Comparison of ENCODE assay signal across 1 cellular context in genomic region chr14:100673807-100674154, GRCh38.
TF ChIP-seq lines count a peak whose summit lies in the region.

No MANE protein-coding gene starts in this region.

TF ChIP-seq in K562, 482 proteins besides CTCF, POLR2A, EP300 and RAD21:
- TF ChIP-seq ARID3A (IDR thresholded peaks at IDR 0.05; ENCODE audit: borderline replicate concordance, low read depth, low read length) (no peak), SUPT5H (IDR thresholded peaks at IDR 0.05) (no peak), KAT7 (CRISPR knock-in tag; IDR thresholded peaks at IDR 0.05; ENCODE audit: borderline replicate concordance) (no peak), JUNB (CRISPR knock-in tag; conservative IDR thresholded peaks at IDR 0.05) (no peak), ZC3H11A (IDR thresholded peaks at IDR 0.05; ENCODE audit: low read depth, low read length) (no peak), PHB2 (IDR thresholded peaks at IDR 0.05; ENCODE audit: low read depth) (no peak), CHD2 (IDR thresholded peaks at IDR 0.05; ENCODE audit: low read depth, low read length) (no peak), L3MBTL2 (IDR thresholded peaks at IDR 0.05) (peak; percentile 26; the same call in 1 of the 2 replicates), HMG20B (CRISPR knock-in tag; IDR thresholded peaks at IDR 0.05) (no peak), ETS2 (tag; IDR thresholded peaks at IDR 0.05; ENCODE audit: borderline replicate concordance, poor library complexity, severe bottlenecking) (no peak), CLOCK (CRISPR knock-in tag; IDR thresholded peaks at IDR 0.05; ENCODE audit: borderline replicate concordance) (no peak), TCF3 (CRISPR knock-in tag; IDR thresholded peaks at IDR 0.05) (no peak), NFIC (IDR thresholded peaks at IDR 0.05) (peak; percentile 34; the same call in 1 of the 2 replicates), ZNF24 (IDR thresholded peaks at IDR 0.05) (0 out of 2 replicates have a peak, but pooled peaks have one; percentile 44), PCBP1 (IDR thresholded peaks at IDR 0.05; ENCODE audit: low read depth, low read length, poor library complexity, severe bottlenecking) (no peak), SRF (CRISPR knock-in tag; IDR thresholded peaks at IDR 0.05) (no peak), HDAC3 (IDR thresholded peaks at IDR 0.05; ENCODE audit: borderline replicate concordance, partially characterized antibody) (no peak), HDGF (IDR thresholded peaks at IDR 0.05) (no peak), ESRRA (IDR thresholded peaks at IDR 0.05; ENCODE audit: borderline replicate concordance, low read depth) (no peak), DACH1 (IDR thresholded peaks at IDR 0.05; ENCODE audit: partially characterized antibody) (no peak), HNRNPLL (IDR thresholded peaks at IDR 0.05; ENCODE audit: low read depth, low read length, poor library complexity, severe bottlenecking) (no peak), NR0B1 (IDR thresholded peaks at IDR 0.05; ENCODE audit: partially characterized antibody) (no peak), TCF7L2 (IDR thresholded peaks at IDR 0.05; ENCODE audit: low read depth, low read length) (no peak), E4F1 (CRISPR knock-in tag; IDR thresholded peaks at IDR 0.05; ENCODE audit: borderline replicate concordance) (no peak)
- TF ChIP-seq, protein P1, sequence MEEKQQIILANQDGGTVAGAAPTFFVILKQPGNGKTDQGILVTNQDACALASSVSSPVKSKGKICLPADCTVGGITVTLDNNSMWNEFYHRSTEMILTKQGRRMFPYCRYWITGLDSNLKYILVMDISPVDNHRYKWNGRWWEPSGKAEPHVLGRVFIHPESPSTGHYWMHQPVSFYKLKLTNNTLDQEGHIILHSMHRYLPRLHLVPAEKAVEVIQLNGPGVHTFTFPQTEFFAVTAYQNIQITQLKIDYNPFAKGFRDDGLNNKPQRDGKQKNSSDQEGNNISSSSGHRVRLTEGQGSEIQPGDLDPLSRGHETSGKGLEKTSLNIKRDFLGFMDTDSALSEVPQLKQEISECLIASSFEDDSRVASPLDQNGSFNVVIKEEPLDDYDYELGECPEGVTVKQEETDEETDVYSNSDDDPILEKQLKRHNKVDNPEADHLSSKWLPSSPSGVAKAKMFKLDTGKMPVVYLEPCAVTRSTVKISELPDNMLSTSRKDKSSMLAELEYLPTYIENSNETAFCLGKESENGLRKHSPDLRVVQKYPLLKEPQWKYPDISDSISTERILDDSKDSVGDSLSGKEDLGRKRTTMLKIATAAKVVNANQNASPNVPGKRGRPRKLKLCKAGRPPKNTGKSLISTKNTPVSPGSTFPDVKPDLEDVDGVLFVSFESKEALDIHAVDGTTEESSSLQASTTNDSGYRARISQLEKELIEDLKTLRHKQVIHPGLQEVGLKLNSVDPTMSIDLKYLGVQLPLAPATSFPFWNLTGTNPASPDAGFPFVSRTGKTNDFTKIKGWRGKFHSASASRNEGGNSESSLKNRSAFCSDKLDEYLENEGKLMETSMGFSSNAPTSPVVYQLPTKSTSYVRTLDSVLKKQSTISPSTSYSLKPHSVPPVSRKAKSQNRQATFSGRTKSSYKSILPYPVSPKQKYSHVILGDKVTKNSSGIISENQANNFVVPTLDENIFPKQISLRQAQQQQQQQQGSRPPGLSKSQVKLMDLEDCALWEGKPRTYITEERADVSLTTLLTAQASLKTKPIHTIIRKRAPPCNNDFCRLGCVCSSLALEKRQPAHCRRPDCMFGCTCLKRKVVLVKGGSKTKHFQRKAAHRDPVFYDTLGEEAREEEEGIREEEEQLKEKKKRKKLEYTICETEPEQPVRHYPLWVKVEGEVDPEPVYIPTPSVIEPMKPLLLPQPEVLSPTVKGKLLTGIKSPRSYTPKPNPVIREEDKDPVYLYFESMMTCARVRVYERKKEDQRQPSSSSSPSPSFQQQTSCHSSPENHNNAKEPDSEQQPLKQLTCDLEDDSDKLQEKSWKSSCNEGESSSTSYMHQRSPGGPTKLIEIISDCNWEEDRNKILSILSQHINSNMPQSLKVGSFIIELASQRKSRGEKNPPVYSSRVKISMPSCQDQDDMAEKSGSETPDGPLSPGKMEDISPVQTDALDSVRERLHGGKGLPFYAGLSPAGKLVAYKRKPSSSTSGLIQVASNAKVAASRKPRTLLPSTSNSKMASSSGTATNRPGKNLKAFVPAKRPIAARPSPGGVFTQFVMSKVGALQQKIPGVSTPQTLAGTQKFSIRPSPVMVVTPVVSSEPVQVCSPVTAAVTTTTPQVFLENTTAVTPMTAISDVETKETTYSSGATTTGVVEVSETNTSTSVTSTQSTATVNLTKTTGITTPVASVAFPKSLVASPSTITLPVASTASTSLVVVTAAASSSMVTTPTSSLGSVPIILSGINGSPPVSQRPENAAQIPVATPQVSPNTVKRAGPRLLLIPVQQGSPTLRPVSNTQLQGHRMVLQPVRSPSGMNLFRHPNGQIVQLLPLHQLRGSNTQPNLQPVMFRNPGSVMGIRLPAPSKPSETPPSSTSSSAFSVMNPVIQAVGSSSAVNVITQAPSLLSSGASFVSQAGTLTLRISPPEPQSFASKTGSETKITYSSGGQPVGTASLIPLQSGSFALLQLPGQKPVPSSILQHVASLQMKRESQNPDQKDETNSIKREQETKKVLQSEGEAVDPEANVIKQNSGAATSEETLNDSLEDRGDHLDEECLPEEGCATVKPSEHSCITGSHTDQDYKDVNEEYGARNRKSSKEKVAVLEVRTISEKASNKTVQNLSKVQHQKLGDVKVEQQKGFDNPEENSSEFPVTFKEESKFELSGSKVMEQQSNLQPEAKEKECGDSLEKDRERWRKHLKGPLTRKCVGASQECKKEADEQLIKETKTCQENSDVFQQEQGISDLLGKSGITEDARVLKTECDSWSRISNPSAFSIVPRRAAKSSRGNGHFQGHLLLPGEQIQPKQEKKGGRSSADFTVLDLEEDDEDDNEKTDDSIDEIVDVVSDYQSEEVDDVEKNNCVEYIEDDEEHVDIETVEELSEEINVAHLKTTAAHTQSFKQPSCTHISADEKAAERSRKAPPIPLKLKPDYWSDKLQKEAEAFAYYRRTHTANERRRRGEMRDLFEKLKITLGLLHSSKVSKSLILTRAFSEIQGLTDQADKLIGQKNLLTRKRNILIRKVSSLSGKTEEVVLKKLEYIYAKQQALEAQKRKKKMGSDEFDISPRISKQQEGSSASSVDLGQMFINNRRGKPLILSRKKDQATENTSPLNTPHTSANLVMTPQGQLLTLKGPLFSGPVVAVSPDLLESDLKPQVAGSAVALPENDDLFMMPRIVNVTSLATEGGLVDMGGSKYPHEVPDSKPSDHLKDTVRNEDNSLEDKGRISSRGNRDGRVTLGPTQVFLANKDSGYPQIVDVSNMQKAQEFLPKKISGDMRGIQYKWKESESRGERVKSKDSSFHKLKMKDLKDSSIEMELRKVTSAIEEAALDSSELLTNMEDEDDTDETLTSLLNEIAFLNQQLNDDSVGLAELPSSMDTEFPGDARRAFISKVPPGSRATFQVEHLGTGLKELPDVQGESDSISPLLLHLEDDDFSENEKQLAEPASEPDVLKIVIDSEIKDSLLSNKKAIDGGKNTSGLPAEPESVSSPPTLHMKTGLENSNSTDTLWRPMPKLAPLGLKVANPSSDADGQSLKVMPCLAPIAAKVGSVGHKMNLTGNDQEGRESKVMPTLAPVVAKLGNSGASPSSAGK (IDR thresholded peaks at IDR 0.05), result peak; percentile 30; the same call in 1 of the 2 replicates
- TF ChIP-seq, protein P2, sequence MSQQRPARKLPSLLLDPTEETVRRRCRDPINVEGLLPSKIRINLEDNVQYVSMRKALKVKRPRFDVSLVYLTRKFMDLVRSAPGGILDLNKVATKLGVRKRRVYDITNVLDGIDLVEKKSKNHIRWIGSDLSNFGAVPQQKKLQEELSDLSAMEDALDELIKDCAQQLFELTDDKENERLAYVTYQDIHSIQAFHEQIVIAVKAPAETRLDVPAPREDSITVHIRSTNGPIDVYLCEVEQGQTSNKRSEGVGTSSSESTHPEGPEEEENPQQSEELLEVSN (IDR thresholded peaks at IDR 0.05; ENCODE audit: borderline replicate concordance in 1 of 2, extremely low read depth in 1 of 2, insufficient read depth in 1 of 2, insufficient read length in 1 of 2, low read depth in 1 of 2, low read length in 1 of 2, poor library complexity in 1 of 2, severe bottlenecking in 1 of 2), result peak in 1 of 2 experiments; percentile 42
